In the genomic region with DNA sequence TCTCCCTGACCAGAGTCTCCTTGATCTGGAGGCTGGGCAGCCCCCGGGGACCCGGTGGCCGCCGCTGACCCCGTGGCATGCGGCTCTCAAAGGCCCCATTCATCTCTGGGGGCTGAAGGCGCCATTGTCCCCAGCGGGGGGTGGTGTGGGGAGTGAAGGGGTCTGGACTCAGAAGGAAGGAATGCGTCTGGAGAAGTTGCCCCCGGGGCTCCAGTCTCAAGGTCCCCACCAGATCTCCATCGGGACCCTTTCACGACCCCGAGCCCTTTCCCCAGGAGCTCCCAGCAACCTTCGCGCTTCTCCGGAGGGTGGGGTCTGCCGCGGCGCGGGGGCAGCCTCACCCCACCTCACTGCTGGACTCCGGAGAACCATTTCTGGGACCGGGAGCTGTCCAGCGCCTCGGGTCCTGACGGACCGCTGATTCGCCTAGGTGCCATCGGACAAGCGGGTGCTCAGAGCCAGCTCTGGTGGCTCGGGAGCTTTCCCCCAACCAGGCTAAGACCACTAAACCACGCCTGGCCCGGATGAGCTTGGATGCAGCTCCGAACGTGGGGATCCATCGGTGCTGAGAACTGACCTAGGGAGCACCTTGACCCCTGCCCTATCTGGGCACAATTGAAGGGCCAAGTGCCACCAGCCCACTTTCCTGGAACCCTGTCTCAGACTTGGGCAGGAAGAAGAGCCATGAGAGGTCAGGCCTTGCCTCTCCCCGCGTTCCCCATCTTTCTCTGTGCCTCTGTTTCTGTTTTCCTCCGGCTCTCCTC, we compare ENCODE assay signal across 9 cellular contexts. TPM values are rescaled to one million over a fixed set of nuclear protein-coding genes. Genes with fewer than 3 reads are reported as not detected.
A peak's percentile ranks its signal among the peaks of the same experiment; 100 is the strongest.
DNase-seq lines count a peak whose midpoint lies in the region; ATAC-seq and TF ChIP-seq lines count a peak whose summit lies in the region.
"Had no signal": no experiment of that assay in that cellular context is flagged by ENCODE, and none has a peak within 500 bp of the region (broad histone marks: within the 10 kb centered on the region; RNA-seq: fewer than 3 reads in every experiment).

No MANE protein-coding gene starts in this region.

- ATAC-seq in mucosa of descending colon (no peak), HG03097 (IDR thresholded peaks at IDR 0.05; ENCODE audit: low FRiP score, unreplicated experiment) (no peak)

- no peaks in the 10 kb centered on the region for H3K36me3 ChIP-seq in mucosa of descending colon (ENCODE audit: low read depth)

- no peak overlapping the region for H3K27ac ChIP-seq in RWPE1
- H3K27ac ChIP-seq: PC-9 had no signal

- no peak overlapping the region for H3K4me3 ChIP-seq in mucosa of descending colon
- H3K4me3 ChIP-seq: PC-9 had no signal

- no peak for TF ChIP-seq POLR2A in erythroblast (IDR thresholded peaks at IDR 0.05; ENCODE audit: low read length)

- no peaks in the 10 kb centered on the region for H3K9me3 ChIP-seq in mucosa of descending colon

- DNase-seq in Daoy (ENCODE audit: low read depth) (peak; percentile 67), RWPE1 (ENCODE audit: low spot score) (peak; percentile 53), erythroblast (lab: John Stamatoyannopoulos, UW) (peak; percentile 33 to 41), mucosa of descending colon (peak in 2 of 3 donors; percentile 58 to 59), NOMO-1 treated with dmso at 0.1 percent for 144 hours (lab: John Stamatoyannopoulos, UW; ENCODE audit: unreplicated experiment) (no peak), T1000 (lab: John Stamatoyannopoulos, UW) (no peak)
- DNase-seq in effector CD8-positive, alpha-beta T cell (lab: John Stamatoyannopoulos, UW): no peak
- DNase-seq: PC-9 had no signal

- CTCF ChIA-PET in RWPE1 (lab: Yijun Ruan, JAX): interaction anchor here (0.8 to 7.1 kb wide), 6 partner anchors 31 to 190 kb away, joined by 3 to 157 read pairs (median 8); no protein-coding TSS in a partner anchor

- intact Hi-C loops in mucosa of descending colon (cut with DNase I, micrococcal nuclease): loop anchor here in 1 of 2 donors (5.0 kb wide), 1 partner anchor 181 kb away; no protein-coding TSS in a partner anchor

- POLR2A ChIA-PET in RWPE1 (lab: Yijun Ruan, JAX; ENCODE audit: low non-redundant PET): no interaction called here

- no peak for TF ChIP-seq CTCF in RWPE1 (conservative IDR thresholded peaks at IDR 0.05; ENCODE audit: low read depth)
- no peak for TF ChIP-seq CTCF in mucosa of descending colon (IDR thresholded peaks at IDR 0.05)

- peaks cover 9% of the 10 kb centered on the region for H3K4me1 ChIP-seq in mucosa of descending colon (ENCODE audit: low read depth)

RNA-seq across cellular contexts. Expression of gene PCDH1, which starts 5.2 kb away (rescaled TPM):
- 2.7 and 4.1 TPM in 2 replicates for total RNA-seq in Daoy (2014; rRNA removed; shearing (Covaris generic))
- 100 to 1,000 TPM in 2 of 3 donors, 10 to 100 TPM in 1; 75.1 to 159 (median 127) TPM for total RNA-seq in mucosa of descending colon

RNA-seq across cellular contexts. Expression of gene DELE1, which starts 40.3 kb away (rescaled TPM):
- total RNA-seq in Daoy (2014; rRNA removed; shearing (Covaris generic)): 40.5 and 52.2 TPM in 2 replicates
- total RNA-seq in mucosa of descending colon: 100 to 1,000 TPM in 1 of 3 donors, 10 to 100 TPM in 2; 77.8 to 112 (median 84.5) TPM

Comparison
In these comparisons a context has a peak if more than half of its experiments do, and no peak if none do; other contexts are left out.
1. DNase-seq: peak in Daoy (single experiment), RWPE1 (single experiment), erythroblast (2 of 2) and mucosa of descending colon (2 of 3); none in NOMO-1 treated with dmso at 0.1 percent for 144 hours (single experiment), T1000 (single experiment) and effector CD8-positive, alpha-beta T cell (single experiment).
2. RNA of gene PCDH1, which starts 5.2 kb away (total RNA-seq): 75.1 to 159 TPM in mucosa of descending colon; 2.7 to 4.1 TPM in Daoy; every median in the first group is over 10 times any median in the second.